13 cellular contexts compared by ENCODE assay signal in the genomic region with DNA sequence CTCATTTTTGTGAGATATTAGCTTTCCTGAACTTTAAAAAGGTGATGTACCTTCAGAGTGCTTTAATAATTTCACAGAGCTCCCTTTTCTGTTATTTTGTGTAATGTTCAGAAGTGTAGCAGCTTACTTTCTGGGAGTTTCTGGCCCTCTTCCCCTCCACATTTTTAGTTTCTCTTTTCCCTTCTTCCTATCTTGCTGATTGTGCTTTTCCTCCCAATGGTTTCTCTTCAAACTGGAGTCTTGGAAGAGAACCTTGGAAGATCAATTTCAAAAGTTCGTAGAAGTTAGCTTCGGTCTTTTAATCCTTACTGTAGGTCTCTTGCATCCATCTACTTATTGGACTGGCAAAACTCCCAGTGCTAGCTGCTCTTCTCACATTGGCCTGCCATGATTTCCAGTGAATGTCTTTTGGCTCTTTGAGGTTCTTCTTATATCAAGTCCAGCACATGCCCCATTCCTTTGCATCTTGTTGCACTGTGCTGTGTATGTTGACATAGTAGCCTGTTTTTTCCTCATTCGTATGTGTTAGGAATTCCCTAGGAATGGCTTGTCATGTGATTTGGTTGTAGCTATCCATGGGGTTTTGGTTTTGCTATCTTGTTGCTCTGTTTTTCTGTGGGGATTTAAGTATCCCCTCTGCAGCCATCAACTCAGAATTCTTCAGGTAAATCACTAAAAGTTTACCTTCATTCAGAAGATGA. TPM values are rescaled to one million over a fixed set of nuclear protein-coding genes. Genes with fewer than 3 reads are reported as not detected.
DNase-seq lines count a peak whose midpoint lies in the region; ATAC-seq, FAIRE-seq and TF ChIP-seq lines count a peak whose summit lies in the region.
"Had no signal": no experiment of that assay in that cellular context is flagged by ENCODE, and none has a peak within 500 bp of the region (broad histone marks: within the 10 kb centered on the region; RNA-seq: fewer than 3 reads in every experiment).

No MANE protein-coding gene starts in this region.

- ATAC-seq in PC-3 = no peak
- ATAC-seq in HG03565 (IDR thresholded peaks at IDR 0.05; ENCODE audit: unreplicated experiment) = no peak

- H3K4me1 Mint-ChIP-seq in Calu3 (ENCODE audit: low read depth, unreplicated experiment) = peaks cover 52% of the 10 kb centered on the region

- no peak overlapping the region for H3K23ac ChIP-seq in H1 (ENCODE audit: insufficient read length)

- TF ChIP-seq CTCF in Calu3 (IDR thresholded peaks at IDR 0.05; ENCODE audit: unreplicated experiment) (no peak), PC-3 (conservative IDR thresholded peaks at IDR 0.05; ENCODE audit: low read depth, low read length) (no peak), H1 (IDR thresholded peaks at IDR 0.05; ENCODE audit: control extremely low read depth in 1 of 3, insufficient read depth in 1 of 3, low read depth in 1 of 3, low read length in 3 of 3) (no peak), osteoblast (IDR thresholded peaks at IDR 0.05; ENCODE audit: extremely low read depth, low read depth, low read length) (no peak)

- peaks cover 22% of the 10 kb centered on the region; the same call in 1 of the 2 replicates for H3K4me1 ChIP-seq in PC-3 (ENCODE audit: insufficient read depth, low read length)
- H3K4me1 ChIP-seq in H1 (replicated peaks in 1 of 4; ENCODE audit: control insufficient read depth in 3 of 4, insufficient read depth in 4 of 4, low read length in 3 of 4) = 0 out of 7 replicates have a peak, but pooled peaks cover 0 to 2% (median 0%) of the 10 kb centered on the region in 4 experiments
- H3K4me1 ChIP-seq in osteoblast (ENCODE audit: insufficient read depth, low read length) = peaks cover 17% of the 10 kb centered on the region

- H3K4me3 Mint-ChIP-seq in Calu3 (ENCODE audit: low read depth, unreplicated experiment) = peak overlapping the region; percentile 54
- H3K4me3 Mint-ChIP-seq: neural progenitor cell had no signal

- no peak for TF ChIP-seq EP300 in H1 (IDR thresholded peaks at IDR 0.05; ENCODE audit: borderline replicate concordance in 1 of 2, low read depth in 2 of 2, low read length in 2 of 2)

- no peaks in the 10 kb centered on the region for H3K9me3 Mint-ChIP-seq in Calu3 (ENCODE audit: low read depth, unreplicated experiment)

- H3K23me2 ChIP-seq in H1 (ENCODE audit: low read depth, low read length) = no peaks in the 10 kb centered on the region

- H3K79me2 ChIP-seq in PC-3 (ENCODE audit: low read length) = peaks cover 100% of the 10 kb centered on the region
- H3K79me2 ChIP-seq in H1 (ENCODE audit: control insufficient read depth in 1 of 2, insufficient read depth in 2 of 2, low read length in 2 of 2) = peaks cover 24 to 100% of the 10 kb centered on the region in 2 experiments
- H3K79me2 ChIP-seq in osteoblast (ENCODE audit: insufficient read depth, low read length) = peaks cover 99% of the 10 kb centered on the region

- BruUV-seq in Calu3 (replicated peaks; lab: Mats Ljungman, UMichigan) (no TSS peak), PC-3 (replicated peaks; lab: Mats Ljungman, UMichigan) (no TSS peak)

- H2BK15ac ChIP-seq in H1 (ENCODE audit: low read length) = no peak overlapping the region

- no peak for TF ChIP-seq POLR2A in H1 (IDR thresholded peaks at IDR 0.05; ENCODE audit: control extremely low read depth in 1 of 2, low read depth in 2 of 2, low read length in 2 of 2)

- DNase-seq in Calu3 = no peak
- no peak for DNase-seq in PC-3
- DNase-seq in H1 (ENCODE audit: low read depth in 1 of 2, low spot score in 2 of 2) = no peak
- DNase-seq in osteoblast (ENCODE audit: insufficient read length, low spot score, missing footprints) = peak; percentile 44
- DNase-seq in cerebellar cortex (ENCODE audit: low spot score) = no peak
- DNase-seq in NCI-H2171 treated with DMSO at 0.1 percent for 48 hours (lab: John Stamatoyannopoulos, UW) = no peak
- DNase-seq: aorta, heart right ventricle, NCI-H1694 treated with DMSO at 0.1 percent for 48 hours, PC-9 had no signal

- H4K8ac ChIP-seq in H1 (ENCODE audit: extremely low read depth, insufficient read depth, low read length) = no peak overlapping the region

- no peak overlapping the region for H3K4me3 ChIP-seq in PC-3 (ENCODE audit: low read length)
- H3K4me3 ChIP-seq in H1 (ENCODE audit: extremely low read depth in 1 of 4, insufficient read depth in 2 of 4, low read depth in 3 of 4, low read length in 4 of 4) = no peak overlapping the region
- H3K4me3 ChIP-seq in osteoblast (ENCODE audit: insufficient read depth, low read length) = no peak overlapping the region
- H3K4me3 ChIP-seq: heart right ventricle, neural progenitor cell, PC-9 had no signal

- no peak overlapping the region for H3K18ac ChIP-seq in H1 (ENCODE audit: extremely low read depth, low read length)

- no peak overlapping the region for H2BK120ac ChIP-seq in H1 (replicated peaks; ENCODE audit: low read depth, low read length)

- H3K79me1 ChIP-seq in H1 (ENCODE audit: low read depth, low read length) = no peaks in the 10 kb centered on the region

- no peak overlapping the region for H2BK5ac ChIP-seq in H1 (ENCODE audit: low read depth, low read length)

- peak; percentile 39 for FAIRE-seq in H1 (lab: Jason Lieb, UNC)
- FAIRE-seq: G401.6 had no signal

- H2AFZ ChIP-seq in PC-3 (ENCODE audit: low read length) (no peak overlapping the region), H1 (ENCODE audit: low read length) (no peak overlapping the region), osteoblast (ENCODE audit: low read length) (no peak overlapping the region)
- H2AFZ ChIP-seq: neural progenitor cell, PC-9 had no signal

- no peak overlapping the region for H2AK5ac ChIP-seq in H1 (ENCODE audit: low read depth, low read length)

- H3K27ac Mint-ChIP-seq in Calu3 (ENCODE audit: unreplicated experiment) = peak overlapping the region; percentile 44
- H3K27ac Mint-ChIP-seq: neural progenitor cell had no signal

- H3K36me3 ChIP-seq in PC-3 (ENCODE audit: low read depth, low read length) = peaks cover 25% of the 10 kb centered on the region
- H3K36me3 ChIP-seq in H1 (ENCODE audit: control insufficient read depth in 2 of 4, insufficient read depth in 4 of 4, low read length in 3 of 4) = peaks cover 0 to 7% (median under 1%) of the 10 kb centered on the region in 4 experiments; a peak in 1 of 8 replicates
- H3K36me3 ChIP-seq in osteoblast (ENCODE audit: insufficient read depth, low read length) = no peaks in the 10 kb centered on the region

- no peak overlapping the region for H3K4ac ChIP-seq in H1 (replicated peaks; ENCODE audit: insufficient read length, low read depth, low read length)

- H3K14ac ChIP-seq in H1 (ENCODE audit: insufficient read length) = no peak overlapping the region

- TF ChIP-seq RAD21 in H1 (IDR thresholded peaks at IDR 0.05 in 1 of 2, conservative IDR thresholded peaks at IDR 0.05 in 1 of 2; ENCODE audit: low read depth in 2 of 2, low read length in 2 of 2) = no peak

- no peak overlapping the region for H2BK20ac ChIP-seq in H1 (ENCODE audit: low read length)

- peaks cover 73% of the 10 kb centered on the region for H4K20me1 ChIP-seq in PC-3 (ENCODE audit: low read length)
- H4K20me1 ChIP-seq in H1 (replicated peaks in 1 of 2; ENCODE audit: control insufficient read depth in 1 of 2, insufficient read depth in 2 of 2, low read length in 2 of 2) = peaks cover 15% of the 10 kb centered on the region in 2 experiments
- peaks cover 72% of the 10 kb centered on the region for H4K20me1 ChIP-seq in osteoblast (ENCODE audit: insufficient read depth, low read length)

- H3K9me2 ChIP-seq in PC-3 (replicated peaks; ENCODE audit: low read length) = no peaks in the 10 kb centered on the region

- H3K9ac ChIP-seq in PC-3 (ENCODE audit: low read length) = no peak overlapping the region
- no peak overlapping the region for H3K9ac ChIP-seq in H1 (replicated peaks in 1 of 4; ENCODE audit: extremely low read depth in 1 of 4, low read depth in 3 of 4, low read length in 3 of 4)
- H3K9ac ChIP-seq: neural progenitor cell had no signal

- CTCF ChIA-PET in Calu3 (lab: Charles Lee) = no interaction called here
- CTCF ChIA-PET in PC-3 (lab: Charles Lee) = no interaction called here
- CTCF ChIA-PET in H1 (lab: Charles Lee; ENCODE audit: partially characterized antibody) = interaction anchor here (0.7 kb wide), 1 partner anchor 22 kb away, joined by 3 read pairs; no protein-coding TSS in a partner anchor

- H3K4me2 ChIP-seq in PC-3 (ENCODE audit: low read length) (peak overlapping the region; percentile 4; the same call in 1 of the 2 replicates), H1 (ENCODE audit: insufficient read depth in 1 of 2, low read depth in 2 of 2, low read length in 2 of 2) (no peak overlapping the region), osteoblast (ENCODE audit: insufficient read depth, low read length) (no peak overlapping the region)
- H3K4me2 ChIP-seq: neural progenitor cell, PC-9 had no signal

- intact Hi-C loops in Calu3 (cut with micrococcal nuclease; ENCODE audit: unreplicated experiment) = no loop called here
- intact Hi-C loops in PC-3 (cut with micrococcal nuclease) = no loop called here

- WGBS in H1 (ENCODE audit: extremely low coverage in 1 of 2, insufficient coverage in 1 of 2, insufficient read length in 1 of 2, insufficient replicate concordance in 2 of 2, low coverage in 1 of 2, low lambda C conversion rate in 2 of 2, missing lambda C conversion rate in 1 of 2), 2 experiments = 94% methylated on average over 3 of the region's 3 CpGs; no CpG with 5 or more reads in 1 of the 2 experiments

- H3K36me3 Mint-ChIP-seq in Calu3 (ENCODE audit: insufficient read depth, unreplicated experiment) = peaks cover 33% of the 10 kb centered on the region

- no peak overlapping the region for H4K91ac ChIP-seq in H1 (replicated peaks; ENCODE audit: insufficient read length, low read length)

- no peaks in the 10 kb centered on the region for H3F3A ChIP-seq in PC-3 (ENCODE audit: low read length, unreplicated experiment)

- H2BK12ac ChIP-seq in H1 (ENCODE audit: low read depth, low read length) = no peak overlapping the region

- no peak overlapping the region for H3K27ac ChIP-seq in PC-3 (ENCODE audit: low read length)
- H3K27ac ChIP-seq in H1 (ENCODE audit: low read depth, low read length) = no peak overlapping the region
- H3K27ac ChIP-seq in osteoblast (ENCODE audit: low read depth, low read length) = no peak overlapping the region
- H3K27ac ChIP-seq: neural progenitor cell, PC-9 had no signal

- no peaks in the 10 kb centered on the region for H3K27me3 Mint-ChIP-seq in Calu3 (ENCODE audit: unreplicated experiment)

- H4K5ac ChIP-seq in H1 (ENCODE audit: insufficient read length, low read depth, low read length) = no peak overlapping the region

- POLR2A ChIA-PET in PC-3 (lab: Charles Lee; ENCODE audit: unreplicated experiment) = no interaction called here
- POLR2A ChIA-PET in H1 (lab: Charles Lee; ENCODE audit: partially characterized antibody) = interaction anchor here (0.6 to 2.6 kb wide), 4 partner anchors 8 to 142 kb away, joined by 3 to 10 read pairs (median 5); a partner anchor contains a TSS

- H3K27me3 ChIP-seq in PC-3 (ENCODE audit: low read length) (no peaks in the 10 kb centered on the region), H1 (replicated peaks in 1 of 4; ENCODE audit: control insufficient read depth in 3 of 4, extremely low read depth in 1 of 4, insufficient read depth in 3 of 4, low read length in 3 of 4) (no peaks in the 10 kb centered on the region), osteoblast (ENCODE audit: insufficient read depth, low read length) (no peaks in the 10 kb centered on the region)
- H3K27me3 ChIP-seq: heart right ventricle, neural progenitor cell had no signal

- H3K9me3 ChIP-seq in PC-3 (ENCODE audit: low read length) (no peaks in the 10 kb centered on the region), H1 (ENCODE audit: insufficient read depth in 2 of 2, low read depth in 1 of 2, low read length in 1 of 2) (no peaks in the 10 kb centered on the region), osteoblast (ENCODE audit: low read depth, low read length) (no peaks in the 10 kb centered on the region)
- H3K9me3 ChIP-seq: heart right ventricle had no signal

- H3K56ac ChIP-seq in H1 (replicated peaks; ENCODE audit: insufficient read length, low read depth, low read length) = no peak overlapping the region

RNA-seq across cellular contexts. Expression of a gene that starts 7.8 kb away (rescaled TPM):
- total RNA-seq in Calu3 (2022) (40.0 and 43.8 TPM in 2 replicates), PC-3 (2014; rRNA removed) (16.2 and 18.9 TPM in 2 replicates), osteoblast (26.2 and 26.8 TPM in 2 replicates)
- total RNA-seq in H1 (2021; fragmentation: NEBNext Ultra II Directional; extraction: Animal tissue kit (Norgen Biotek cat#: 25700)) = 38.3 and 39.7 TPM in 2 replicates
- polyA plus RNA-seq in H1 (2011; rRNA removed) = 13.0 and 17.7 TPM in 2 replicates
- polyA plus RNA-seq in H1 (2011; cell fraction: cytosol; rRNA removed) = 14.2 TPM
- polyA plus RNA-seq in H1 (2011; cell fraction: nucleus; rRNA removed) = 22.4 TPM
- polyA plus RNA-seq in H1 (2012, experiment 1 of 2) = 16.5 to 22.7 TPM (median 20.5 TPM) in 4 replicates
- polyA plus RNA-seq in H1 (2012, experiment 2 of 2) = 1.2 TPM
- polyA plus RNA-seq in H1 (2013, experiment 1 of 2) = 24.8 TPM
- 23.8 TPM for polyA plus RNA-seq in H1 (2013, experiment 2 of 2)
- polyA minus RNA-seq in H1 (2011; rRNA and poly(A)+ RNA removed) = 34.3 and 61.4 TPM in 2 replicates
- 29.1 TPM for polyA minus RNA-seq in H1 (2011; cell fraction: cytosol; rRNA and poly(A)+ RNA removed)
- polyA minus RNA-seq in H1 (2011; cell fraction: nucleus; rRNA and poly(A)+ RNA removed) = 68.9 TPM
